30 cellular contexts compared by ENCODE assay signal in the genomic region with DNA sequence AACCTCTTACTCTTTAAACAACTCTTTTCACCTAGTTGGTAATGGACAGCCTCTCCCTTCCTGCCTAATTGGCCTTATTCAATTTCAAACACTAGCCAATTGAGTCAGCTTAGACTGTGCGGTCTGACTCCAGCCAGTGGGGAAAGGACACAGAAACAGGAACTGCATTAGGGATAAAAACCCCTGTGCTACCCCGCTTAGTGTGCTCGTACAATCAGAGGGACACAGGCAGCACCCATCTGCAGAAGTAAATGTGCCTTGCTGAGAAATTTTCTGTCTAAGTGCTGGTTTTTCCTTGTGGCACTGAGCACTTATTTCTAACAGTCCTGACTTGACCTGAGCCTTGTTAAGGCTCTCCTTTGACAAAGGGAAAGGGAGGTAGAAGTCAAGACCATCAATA. TPM values are rescaled to one million over a fixed set of nuclear protein-coding genes. Genes with fewer than 3 reads are reported as not detected.
DNase-seq lines count a peak whose midpoint lies in the region; ATAC-seq, FAIRE-seq and TF ChIP-seq lines count a peak whose summit lies in the region.
"Had no signal": no experiment of that assay in that cellular context is flagged by ENCODE, and none has a peak within 500 bp of the region (broad histone marks: within the 10 kb centered on the region; RNA-seq: fewer than 3 reads in every experiment).

No MANE protein-coding gene starts in this region.

- H3K9me3 ChIP-seq in K562 (replicated peaks; ENCODE audit: control insufficient read depth, insufficient read depth, low read depth, low read length), result peaks cover 28% of the 10 kb centered on the region

- no peak overlapping the region for H3K4me2 ChIP-seq in K562 (ENCODE audit: insufficient read depth, low read length)
- H3K4me2 ChIP-seq: PC-9 had no signal

- no peaks in the 10 kb centered on the region; a peak in 1 of 5 replicates for H3K27me3 ChIP-seq in K562 (ENCODE audit: control insufficient read depth in 2 of 2, insufficient read depth in 2 of 2, low read length in 2 of 2)
- H3K27me3 ChIP-seq: SJCRH30 had no signal

- no peak for DNase-seq in activated naive CD8-positive, alpha-beta T cell treated with anti-CD3 and anti-CD28 coated beads, Interleukin-2, amount 50 U/mL, for 24 hours
- DNase-seq in NB4 (ENCODE audit: low read depth) (no peak), K562 (ENCODE audit: extremely low read depth in 1 of 4, low spot score in 3 of 4) (no peak), NCI-H128 (lab: John Stamatoyannopoulos, UW; ENCODE audit: unreplicated experiment) (no peak), DMS79 treated with DMSO at 0.1 percent for 48 hours (lab: John Stamatoyannopoulos, UW) (no peak)
- DNase-seq: C1 segment of cervical spinal cord; CD4-positive, alpha-beta memory T cell; COR-L47; DMS53; H7; HFFc6; MV-4-11; NCI-H1105 treated with DMSO at 0.1 percent for 48 hours; NCI-H2029; NCI-H446; NCI-H526; PC-9; SJCRH30; T-helper 1 cell had no signal

- no peak overlapping the region for H2AFZ ChIP-seq in K562 (ENCODE audit: low read depth, low read length)
- H2AFZ ChIP-seq: PC-9 had no signal

- 48% methylated on average over 3 of the region's 3 CpGs for WGBS in K562 (ENCODE audit: insufficient coverage, low coverage, missing lambda C conversion rate)

- H3K27ac Mint-ChIP-seq in activated naive CD8-positive, alpha-beta T cell, result peak overlapping the region; percentile 41
- no peak overlapping the region for H3K27ac Mint-ChIP-seq in activated naive CD8-positive, alpha-beta T cell treated with anti-CD3 and anti-CD28 coated beads, Interleukin-2, amount 50 U/mL, for 24 hours
- H3K27ac Mint-ChIP-seq: HFFc6 had no signal

- H3K4me1 Mint-ChIP-seq in activated naive CD8-positive, alpha-beta T cell (ENCODE audit: low read depth), result peaks cover 23% of the 10 kb centered on the region
- peaks cover 21% of the 10 kb centered on the region for H3K4me1 Mint-ChIP-seq in activated naive CD8-positive, alpha-beta T cell treated with anti-CD3 and anti-CD28 coated beads, Interleukin-2, amount 50 U/mL, for 24 hours

- no peak overlapping the region for H3K9ac ChIP-seq in K562 (ENCODE audit: insufficient read depth in 1 of 2, low read depth in 2 of 2, low read length in 2 of 2)

- no peaks in the 10 kb centered on the region for H4K20me1 ChIP-seq in K562 (replicated peaks; ENCODE audit: control insufficient read depth, insufficient read depth, low read length)

- no peaks in the 10 kb centered on the region; a peak in 1 of 5 replicates for H3K4me1 ChIP-seq in K562 (replicated peaks in 1 of 2; ENCODE audit: control insufficient read depth in 2 of 2, insufficient read depth in 2 of 2, low read length in 2 of 2)
- H3K4me1 ChIP-seq: SJCRH30 had no signal

- H3K9me3 Mint-ChIP-seq in activated naive CD8-positive, alpha-beta T cell (ENCODE audit: low read depth), result peaks cover 37% of the 10 kb centered on the region
- peaks cover 56% of the 10 kb centered on the region for H3K9me3 Mint-ChIP-seq in activated naive CD8-positive, alpha-beta T cell treated with anti-CD3 and anti-CD28 coated beads, Interleukin-2, amount 50 U/mL, for 24 hours

- POLR2A ChIA-PET in K562 (lab: Yijun Ruan, JAX), result interaction anchor here (0.7 to 1.3 kb wide), 2 partner anchors 10 to 16 kb away, joined by 4 read pairs; no protein-coding TSS in a partner anchor

- no peak overlapping the region for H3K4me3 Mint-ChIP-seq in activated naive CD8-positive, alpha-beta T cell
- H3K4me3 Mint-ChIP-seq in activated naive CD8-positive, alpha-beta T cell treated with anti-CD3 and anti-CD28 coated beads, Interleukin-2, amount 50 U/mL, for 24 hours, result no peak overlapping the region
- H3K4me3 Mint-ChIP-seq: HFFc6 had no signal

- no peaks in the 10 kb centered on the region for H3K36me3 ChIP-seq in K562 (ENCODE audit: control insufficient read depth, insufficient read depth, low read length)
- H3K36me3 ChIP-seq: SJCRH30 had no signal

- CTCF ChIA-PET in K562 (lab: Yijun Ruan, JAX; ENCODE audit: low intra/inter-chr PET ratio), result no interaction called here

- no TSS peak for BruUV-seq in K562 (replicated peaks; lab: Mats Ljungman, UMichigan)

- no peaks in the 10 kb centered on the region for H3K9me1 ChIP-seq in K562 (ENCODE audit: control insufficient read depth, insufficient read depth, low read length)

- H3K27ac ChIP-seq in K562 (ENCODE audit: extremely low read depth, low read depth, low read length), result no peak overlapping the region
- H3K27ac ChIP-seq: PC-9, SJCRH30 had no signal

- FAIRE-seq in K562 (lab: Jason Lieb, UNC), result no peak
- FAIRE-seq: G401.6, GM19239 had no signal

- peaks cover 42% of the 10 kb centered on the region for H3K36me3 Mint-ChIP-seq in activated naive CD8-positive, alpha-beta T cell
- H3K36me3 Mint-ChIP-seq in activated naive CD8-positive, alpha-beta T cell treated with anti-CD3 and anti-CD28 coated beads, Interleukin-2, amount 50 U/mL, for 24 hours (ENCODE audit: low read depth), result peaks cover 56% of the 10 kb centered on the region

- H3K4me3 ChIP-seq in NB4 (ENCODE audit: low read depth, low read length) (no peak overlapping the region), K562 (no peak overlapping the region)
- H3K4me3 ChIP-seq: PC-9, SJCRH30 had no signal

- TF ChIP-seq CTCF in NB4 (IDR thresholded peaks at IDR 0.05; ENCODE audit: low read depth, low read length) (no peak), K562 (IDR thresholded peaks at IDR 0.05 in 2 of 3, conservative IDR thresholded peaks at IDR 0.05 in 1 of 3; ENCODE audit: insufficient read depth in 2 of 3, low read depth in 1 of 3, low read length in 3 of 3) (no peak)

- in situ Hi-C loops in K562 (cut with MboI), result loop anchor here (25.0 kb wide), 1 partner anchor 539 kb away; no protein-coding TSS in a partner anchor

- no peak for TF ChIP-seq EP300 in K562 (IDR thresholded peaks at IDR 0.05; ENCODE audit: low read length)

- ATAC-seq in activated naive CD8-positive, alpha-beta T cell treated with anti-CD3 and anti-CD28 coated beads, Interleukin-2, amount 50 U/mL, for 24 hours, result no peak
- ATAC-seq in K562 (no peak), HG02623 (IDR thresholded peaks at IDR 0.05; ENCODE audit: unreplicated experiment) (no peak)
- ATAC-seq: Right ventricle myocardium inferior, SK-N-SH treated with all-trans-retinoic acid at 6 μM for 48 hours had no signal

- intact Hi-C loops in K562 (cut with micrococcal nuclease), result no loop called here

- no peak for TF ChIP-seq RAD21 in K562 (CRISPR knock-in tag; conservative IDR thresholded peaks at IDR 0.05 in 1 of 2, IDR thresholded peaks at IDR 0.05 in 1 of 2)

- H3K79me2 ChIP-seq in K562 (ENCODE audit: control insufficient read depth, insufficient read depth, low read length), result no peaks in the 10 kb centered on the region

- peak; percentile 35 for TF ChIP-seq POLR2A in NB4 (IDR thresholded peaks at IDR 0.05; ENCODE audit: extremely low read depth, insufficient read length)
- TF ChIP-seq POLR2A in K562 (conservative IDR thresholded peaks at IDR 0.05), result no peak

- no peaks in the 10 kb centered on the region for H3K27me3 Mint-ChIP-seq in activated naive CD8-positive, alpha-beta T cell
- no peaks in the 10 kb centered on the region for H3K27me3 Mint-ChIP-seq in activated naive CD8-positive, alpha-beta T cell treated with anti-CD3 and anti-CD28 coated beads, Interleukin-2, amount 50 U/mL, for 24 hours
- H3K27me3 Mint-ChIP-seq: CD4-positive, alpha-beta memory T cell had no signal

TF ChIP-seq in K562, 482 proteins besides CTCF, POLR2A, EP300 and RAD21 (continues in another document):
- TF ChIP-seq ZNF561 (CRISPR knock-in tag; conservative IDR thresholded peaks at IDR 0.05) (peak; percentile 95), ZNF444 (CRISPR knock-in tag; IDR thresholded peaks at IDR 0.05) (no peak), TEAD1 (CRISPR knock-in tag; IDR thresholded peaks at IDR 0.05) (no peak), TRIM24 (IDR thresholded peaks at IDR 0.05) (peak; percentile 31 to 78; a peak in 2 of 4 replicates), ZNF785 (CRISPR knock-in tag; IDR thresholded peaks at IDR 0.05) (no peak), ARNT (IDR thresholded peaks at IDR 0.05) (0 out of 4 replicates have a peak, but pooled peaks of 1 of the 2 experiments have one; percentile 32), HLTF (IDR thresholded peaks at IDR 0.05) (no peak), ZNF184 (CRISPR knock-in tag; IDR thresholded peaks at IDR 0.05) (no peak), JUN (IDR thresholded peaks at IDR 0.05; ENCODE audit: borderline replicate concordance, low read depth, low read length) (peak; percentile 23; the same call in 1 of the 2 replicates), JUN (CRISPR knock-in tag; IDR thresholded peaks at IDR 0.05; ENCODE audit: borderline replicate concordance) (no peak), ZEB2 (IDR thresholded peaks at IDR 0.05) (peak; percentile 73; the same call in 1 of the 2 replicates), CBX5 (IDR thresholded peaks at IDR 0.05; ENCODE audit: borderline replicate concordance, low read depth) (peak; percentile 99)

RNA-seq across cellular contexts. Expression of gene CD2, which starts 6.0 kb away (rescaled TPM):
- total RNA-seq in K562 (2011; cell fraction: chromatin; rRNA removed; ENCODE audit: low replicate concordance), result not detected in 2 replicates
- not detected in 2 replicates for total RNA-seq in K562 (2011; cell fraction: nucleolus; rRNA removed)
- not detected in 2 replicates for total RNA-seq in K562 (2011; cell fraction: nucleoplasm; rRNA removed)
- total RNA-seq in K562 (2014; rRNA removed), result not detected in 2 replicates
- not detected in 2 replicates for total RNA-seq in K562 (2014; rRNA removed; fragmentation: Illumina TruSeq; extraction: Trizol)
- total RNA-seq in K562 (2015; rRNA removed; fragmentation: Illumina TruSeq; extraction: Trizol), result not detected in 2 replicates
- 0.16 and 0.29 TPM in 2 replicates for total RNA-seq in K562 (2021)
- not detected in 2 replicates for polyA plus RNA-seq in K562 (2011; rRNA removed)
- polyA plus RNA-seq in K562 (2011; cell fraction: cytosol; rRNA removed), result not detected in 2 replicates
- not detected in 2 replicates for polyA plus RNA-seq in K562 (2011; cell fraction: nucleus; rRNA removed)
- 0.06 TPM in 1 of 2 replicates, not detected in the other for polyA plus RNA-seq in K562 (2012)
- polyA plus RNA-seq in K562 (2014; fragmentation: Illumina TruSeq; extraction: Trizol), result 0.07 TPM in 1 of 2 replicates, not detected in the other
- not detected for polyA plus RNA-seq in K562 (2014; fragmentation: Nextera tagmentation; extraction: Ambion mirVana)
- not detected in 2 replicates for polyA plus RNA-seq in K562 (2014; rRNA removed)
- not detected in 2 replicates for polyA minus RNA-seq in K562 (2011; rRNA and poly(A)+ RNA removed)
- polyA minus RNA-seq in K562 (2011; cell fraction: cytosol; rRNA and poly(A)+ RNA removed), result not detected in 2 replicates
- not detected in 2 replicates for polyA minus RNA-seq in K562 (2011; cell fraction: nucleus; rRNA and poly(A)+ RNA removed)
- total RNA-seq: A673, H7, HFFc6, HT-29, LHCN-M2, MCF 10A, PC-9, RPMI7951, SJCRH30 had no signal
